Comparison of ENCODE assay signal across 8 cellular contexts in the genomic region with DNA sequence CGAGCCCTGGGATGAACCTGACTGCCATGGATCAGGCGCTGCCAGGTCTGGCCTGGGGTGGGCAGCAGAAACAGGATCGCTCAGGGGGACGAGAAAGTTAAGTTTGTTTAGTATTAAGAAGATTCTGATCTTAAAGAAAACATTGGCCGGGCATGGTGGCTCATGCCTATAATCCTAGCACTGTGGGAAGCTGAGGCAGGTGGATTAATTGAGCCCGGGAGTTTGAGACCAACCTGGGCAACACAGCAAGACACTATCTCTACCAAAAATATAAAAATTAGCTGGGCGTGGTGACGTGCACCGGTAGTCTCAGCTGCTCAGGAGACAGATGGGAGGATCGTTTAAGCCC. TPM values are rescaled to one million over a fixed set of nuclear protein-coding genes. Genes with fewer than 3 reads are reported as not detected.
DNase-seq lines count a peak whose midpoint lies in the region; ATAC-seq and TF ChIP-seq lines count a peak whose summit lies in the region.

No MANE protein-coding gene starts in this region.

- peak overlapping the region; percentile 48 for H3K4me3 Mint-ChIP-seq in activated CD8-positive, alpha-beta memory T cell treated with anti-CD3 and anti-CD28 coated beads, Interleukin-2, amount 10 ng/mL, durations not matched to agents 7 days and 5 days
- H3K4me3 Mint-ChIP-seq in WTC11 = peak overlapping the region; percentile 49

- CTCF ChIA-PET in activated CD8-positive, alpha-beta memory T cell treated with anti-CD3 and anti-CD28 coated beads, Interleukin-2, amount 10 ng/mL, durations not matched to agents 7 days and 5 days (lab: Charles Lee) = no interaction called here
- CTCF ChIA-PET in WTC11 (lab: Charles Lee) = interaction anchor here (0.7 to 3.0 kb wide), 3 partner anchors 8 to 152 kb away, joined by 3 to 43 read pairs (median 20); no protein-coding TSS in a partner anchor

- POLR2A ChIA-PET in WTC11 (lab: Charles Lee) = no interaction called here

- peaks cover 28% of the 10 kb centered on the region for H3K4me1 Mint-ChIP-seq in activated CD8-positive, alpha-beta memory T cell treated with anti-CD3 and anti-CD28 coated beads, Interleukin-2, amount 10 ng/mL, durations not matched to agents 7 days and 5 days
- peaks cover 9% of the 10 kb centered on the region for H3K4me1 Mint-ChIP-seq in WTC11

- TF ChIP-seq CTCF in WTC11 (IDR thresholded peaks at IDR 0.05) (no peak), suprapubic skin (IDR thresholded peaks at IDR 0.05) (no peak)

- no peaks in the 10 kb centered on the region for H3K9me3 ChIP-seq in iPS DF 6.9 (ENCODE audit: control insufficient read depth, insufficient read depth, low read length)
- H3K9me3 ChIP-seq in suprapubic skin = no peaks in the 10 kb centered on the region

- peaks cover 8% of the 10 kb centered on the region for H3K36me3 Mint-ChIP-seq in activated CD8-positive, alpha-beta memory T cell treated with anti-CD3 and anti-CD28 coated beads, Interleukin-2, amount 10 ng/mL, durations not matched to agents 7 days and 5 days
- H3K36me3 Mint-ChIP-seq in WTC11 = peaks cover 2% of the 10 kb centered on the region

- TF ChIP-seq EP300 in suprapubic skin (IDR thresholded peaks at IDR 0.05) = no peak

- TF ChIP-seq POLR2A in suprapubic skin (IDR thresholded peaks at IDR 0.05) = no peak

- peaks cover under 1% of the 10 kb centered on the region; the same call in 1 of the 2 replicates for H3K36me3 ChIP-seq in iPS DF 6.9 (ENCODE audit: control insufficient read depth, insufficient read depth, low read length)
- H3K36me3 ChIP-seq in suprapubic skin = no peaks in the 10 kb centered on the region

- no peaks in the 10 kb centered on the region for H3K27me3 ChIP-seq in iPS DF 6.9 (ENCODE audit: control insufficient read depth, insufficient read depth, low read length)
- no peaks in the 10 kb centered on the region for H3K27me3 ChIP-seq in suprapubic skin

- H3K27ac ChIP-seq in iPS DF 6.9 (ENCODE audit: low read length) (no peak overlapping the region), suprapubic skin (peak overlapping the region; percentile 71)

- H3K4me1 ChIP-seq in iPS DF 6.9 (ENCODE audit: control insufficient read depth, insufficient read depth, low read length) = peaks cover 11% of the 10 kb centered on the region
- H3K4me1 ChIP-seq in suprapubic skin = peaks cover 47% of the 10 kb centered on the region

- WGBS in iPS DF 6.9 (ENCODE audit: insufficient coverage, insufficient read length) = no CpG with 5 or more reads among the region's 10 CpGs
- 63% methylated on average over 10 of the region's 10 CpGs for WGBS in suprapubic skin

- ATAC-seq in activated CD8-positive, alpha-beta memory T cell treated with anti-CD3 and anti-CD28 coated beads, Interleukin-2, amount 10 ng/mL, durations not matched to agents 7 days and 5 days = no peak
- no peak for ATAC-seq in WTC11
- no peak for ATAC-seq in GM19328 (IDR thresholded peaks at IDR 0.05; ENCODE audit: unreplicated experiment)
- no peak for ATAC-seq in HG03469 (IDR thresholded peaks at IDR 0.05; ENCODE audit: unreplicated experiment)

- no peak for DNase-seq in activated CD8-positive, alpha-beta memory T cell treated with anti-CD3 and anti-CD28 coated beads, Interleukin-2, amount 10 ng/mL, durations not matched to agents 7 days and 5 days
- DNase-seq in activated CD8-positive, alpha-beta memory T cell treated with anti-CD3 and anti-CD28 coated beads for 24 hours = no peak
- DNase-seq in WTC11 (ENCODE audit: low spot score) = no peak
- no peak for DNase-seq in iPS DF 6.9 (ENCODE audit: low read depth, low spot score)
- DNase-seq in suprapubic skin (ENCODE audit: low spot score in 2 of 2) = no peak
- DNase-seq in RPMI8226 = no peak

- H3K4me3 ChIP-seq in iPS DF 6.9 (ENCODE audit: low read length) (peak overlapping the region; percentile 32; the same call in 1 of the 2 replicates), suprapubic skin (peak overlapping the region; percentile 67)

- H3K9me3 Mint-ChIP-seq in activated CD8-positive, alpha-beta memory T cell treated with anti-CD3 and anti-CD28 coated beads, Interleukin-2, amount 10 ng/mL, durations not matched to agents 7 days and 5 days (ENCODE audit: low read depth) = no peaks in the 10 kb centered on the region
- no peaks in the 10 kb centered on the region for H3K9me3 Mint-ChIP-seq in WTC11

- H3K27ac Mint-ChIP-seq in activated CD8-positive, alpha-beta memory T cell treated with anti-CD3 and anti-CD28 coated beads, Interleukin-2, amount 10 ng/mL, durations not matched to agents 7 days and 5 days = peak overlapping the region; percentile 56
- no peak overlapping the region for H3K27ac Mint-ChIP-seq in WTC11

- no peaks in the 10 kb centered on the region for H3K27me3 Mint-ChIP-seq in activated CD8-positive, alpha-beta memory T cell treated with anti-CD3 and anti-CD28 coated beads, Interleukin-2, amount 10 ng/mL, durations not matched to agents 7 days and 5 days
- peaks cover 11% of the 10 kb centered on the region for H3K27me3 Mint-ChIP-seq in WTC11 (ENCODE audit: low read depth)

TF ChIP-seq in WTC11, 78 proteins besides CTCF, POLR2A, EP300 and RAD21 (continues in another document):
- TF ChIP-seq, protein P1, sequence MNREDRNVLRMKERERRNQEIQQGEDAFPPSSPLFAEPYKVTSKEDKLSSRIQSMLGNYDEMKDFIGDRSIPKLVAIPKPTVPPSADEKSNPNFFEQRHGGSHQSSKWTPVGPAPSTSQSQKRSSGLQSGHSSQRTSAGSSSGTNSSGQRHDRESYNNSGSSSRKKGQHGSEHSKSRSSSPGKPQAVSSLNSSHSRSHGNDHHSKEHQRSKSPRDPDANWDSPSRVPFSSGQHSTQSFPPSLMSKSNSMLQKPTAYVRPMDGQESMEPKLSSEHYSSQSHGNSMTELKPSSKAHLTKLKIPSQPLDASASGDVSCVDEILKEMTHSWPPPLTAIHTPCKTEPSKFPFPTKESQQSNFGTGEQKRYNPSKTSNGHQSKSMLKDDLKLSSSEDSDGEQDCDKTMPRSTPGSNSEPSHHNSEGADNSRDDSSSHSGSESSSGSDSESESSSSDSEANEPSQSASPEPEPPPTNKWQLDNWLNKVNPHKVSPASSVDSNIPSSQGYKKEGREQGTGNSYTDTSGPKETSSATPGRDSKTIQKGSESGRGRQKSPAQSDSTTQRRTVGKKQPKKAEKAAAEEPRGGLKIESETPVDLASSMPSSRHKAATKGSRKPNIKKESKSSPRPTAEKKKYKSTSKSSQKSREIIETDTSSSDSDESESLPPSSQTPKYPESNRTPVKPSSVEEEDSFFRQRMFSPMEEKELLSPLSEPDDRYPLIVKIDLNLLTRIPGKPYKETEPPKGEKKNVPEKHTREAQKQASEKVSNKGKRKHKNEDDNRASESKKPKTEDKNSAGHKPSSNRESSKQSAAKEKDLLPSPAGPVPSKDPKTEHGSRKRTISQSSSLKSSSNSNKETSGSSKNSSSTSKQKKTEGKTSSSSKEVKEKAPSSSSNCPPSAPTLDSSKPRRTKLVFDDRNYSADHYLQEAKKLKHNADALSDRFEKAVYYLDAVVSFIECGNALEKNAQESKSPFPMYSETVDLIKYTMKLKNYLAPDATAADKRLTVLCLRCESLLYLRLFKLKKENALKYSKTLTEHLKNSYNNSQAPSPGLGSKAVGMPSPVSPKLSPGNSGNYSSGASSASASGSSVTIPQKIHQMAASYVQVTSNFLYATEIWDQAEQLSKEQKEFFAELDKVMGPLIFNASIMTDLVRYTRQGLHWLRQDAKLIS (CRISPR knock-in tag; IDR thresholded peaks at IDR 0.05; ENCODE audit: borderline replicate concordance) = no peak
- TF ChIP-seq ZNF416 (CRISPR knock-in tag; IDR thresholded peaks at IDR 0.05) (no peak), ZBTB21 (CRISPR knock-in tag; IDR thresholded peaks at IDR 0.05; ENCODE audit: borderline replicate concordance) (no peak), ZNF396 (CRISPR knock-in tag; IDR thresholded peaks at IDR 0.05; ENCODE audit: borderline replicate concordance) (no peak)
- TF ChIP-seq, protein P2, sequence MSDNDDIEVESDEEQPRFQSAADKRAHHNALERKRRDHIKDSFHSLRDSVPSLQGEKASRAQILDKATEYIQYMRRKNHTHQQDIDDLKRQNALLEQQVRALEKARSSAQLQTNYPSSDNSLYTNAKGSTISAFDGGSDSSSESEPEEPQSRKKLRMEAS (CRISPR knock-in tag; IDR thresholded peaks at IDR 0.05) = no peak

RNA-seq across cellular contexts. Expression of a gene that starts 0.7 kb away (rescaled TPM):
- 1,000 to 10,000 TPM; 1,602 to 2,011 TPM for total RNA-seq in activated CD8-positive, alpha-beta memory T cell treated with anti-CD3 and anti-CD28 coated beads, Interleukin-2, amount 10 ng/mL, durations not matched to agents 7 days and 5 days
- 914 to 1,017 TPM (median 992 TPM) in 3 replicates for total RNA-seq in WTC11 (2021)
- 100 to 1,000 TPM; 374 to 402 (median 386) TPM for total RNA-seq in suprapubic skin

RNA-seq across cellular contexts. Expression of a gene that starts 4.0 kb away (rescaled TPM):
- 10 to 100 TPM; 64.6 to 70.2 TPM for total RNA-seq in activated CD8-positive, alpha-beta memory T cell treated with anti-CD3 and anti-CD28 coated beads, Interleukin-2, amount 10 ng/mL, durations not matched to agents 7 days and 5 days
- 69.8 to 78.3 TPM (median 72.7 TPM) in 3 replicates for total RNA-seq in WTC11 (2021)
- 10 to 100 TPM; 34.4 to 57.0 (median 53.0) TPM for total RNA-seq in suprapubic skin

RNA-seq across cellular contexts. Expression of a gene that starts 23.0 kb away (rescaled TPM):
- total RNA-seq in activated CD8-positive, alpha-beta memory T cell treated with anti-CD3 and anti-CD28 coated beads, Interleukin-2, amount 10 ng/mL, durations not matched to agents 7 days and 5 days = 1,000 to 10,000 TPM; 2,013 to 2,356 TPM
- 2,241 to 2,474 TPM (median 2,438 TPM) in 3 replicates for total RNA-seq in WTC11 (2021)
- total RNA-seq in suprapubic skin = 1,000 to 10,000 TPM; 3,684 to 7,390 (median 6,600) TPM

RNA-seq across cellular contexts. Expression of a gene that starts 33.9 kb away (rescaled TPM):
- 10 to 100 TPM; 18.4 to 19.6 TPM for total RNA-seq in activated CD8-positive, alpha-beta memory T cell treated with anti-CD3 and anti-CD28 coated beads, Interleukin-2, amount 10 ng/mL, durations not matched to agents 7 days and 5 days
- total RNA-seq in WTC11 (2021) (16.2 to 21.6 TPM (median 21.2 TPM) in 3 replicates), suprapubic skin (10 to 100 TPM; 14.6 to 30.7 (median 21.2) TPM)

RNA-seq across cellular contexts. Expression of a gene that starts 36.2 kb away (rescaled TPM):
- 10 to 100 TPM; 77.1 to 90.2 TPM for total RNA-seq in activated CD8-positive, alpha-beta memory T cell treated with anti-CD3 and anti-CD28 coated beads, Interleukin-2, amount 10 ng/mL, durations not matched to agents 7 days and 5 days
- total RNA-seq in WTC11 (2021) (43.5 to 48.6 TPM (median 44.5 TPM) in 3 replicates), suprapubic skin (100 to 1,000 TPM in 1 of 4 donors, 10 to 100 TPM in 3; 37.7 to 122 (median 47.8) TPM)
